ENCODE assay signal across 19 cellular contexts in the genomic region with DNA sequence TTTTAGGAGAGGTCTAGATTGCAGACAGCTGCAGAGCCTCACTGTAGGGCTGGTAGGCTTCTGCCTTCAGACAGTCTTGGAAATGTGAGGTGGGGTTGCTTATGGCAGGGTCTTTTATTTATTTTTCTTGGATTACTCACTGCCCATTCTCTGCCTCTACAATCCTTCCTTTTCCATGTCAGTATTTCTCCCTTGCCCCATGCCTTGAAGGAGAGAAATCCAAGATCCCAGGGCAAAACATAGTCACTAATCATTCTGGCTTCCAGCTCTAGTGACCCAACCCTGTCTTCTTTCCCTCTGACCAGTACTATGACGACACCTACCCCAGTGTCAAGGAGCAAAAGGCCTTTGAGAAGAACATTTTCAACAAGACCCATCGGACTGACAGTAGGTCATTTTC. TPM values are rescaled to one million over a fixed set of nuclear protein-coding genes. Genes with fewer than 3 reads are reported as not detected.
"Had no signal": no experiment of that assay in that cellular context is flagged by ENCODE, and none has a peak within 500 bp of the region (broad histone marks: within the 10 kb centered on the region; RNA-seq: fewer than 3 reads in every experiment).

No MANE protein-coding gene starts in this region.

- H3K27me3 ChIP-seq: body of pancreas, colonic mucosa, esophagus squamous epithelium, heart right ventricle, pancreas, upper lobe of right lung had no signal

- H3K27ac ChIP-seq: body of pancreas, colonic mucosa, esophagus squamous epithelium, heart right ventricle, pancreas, thoracic aorta, upper lobe of right lung had no signal

- H3K9me3 ChIP-seq: body of pancreas, colonic mucosa, esophagus squamous epithelium, heart right ventricle, pancreas, thoracic aorta, upper lobe of right lung had no signal

- DNase-seq: activated CD4-positive, alpha-beta memory T cell treated with anti-CD3 and anti-CD28 coated beads for 36 hours; activated CD4-positive, alpha-beta T cell treated with anti-CD3 and anti-CD28 coated beads for 36 hours; activated gamma-delta T cell treated with Interleukin-2 at 50 U/mL for 16 hours; activated naive CD8-positive, alpha-beta T cell treated with anti-CD3 and anti-CD28 coated beads for 36 hours; activated T-cell treated with anti-CD3 and anti-CD28 coated beads for 4 hours; body of pancreas; central memory CD4-positive, alpha-beta T cell; colonic mucosa; effector CD4-positive, alpha-beta T cell; esophagus squamous epithelium; heart right ventricle; pancreas; stimulated activated naive B cell treated with anti-CD40 and anti-IgM and Interleukin-4, amounts not matched to agents 10 μg/mL and 1 μg/mL and 100 μg/mL, for 72 hours; SW 1271; upper lobe of right lung had no signal

- H3K4me1 ChIP-seq: colonic mucosa had no signal

- H3K4me3 ChIP-seq: body of pancreas, colonic mucosa, esophagus squamous epithelium, heart right ventricle, pancreas, thoracic aorta, upper lobe of right lung had no signal

RNA-seq across cellular contexts. Expression of a gene that starts 22.4 kb away (rescaled TPM):
- total RNA-seq: body of pancreas, renal cortical epithelial cell had no signal

RNA-seq across cellular contexts. Expression of a gene that starts 41.1 kb away (rescaled TPM):
- total RNA-seq: activated CD4-positive, alpha-beta memory T cell treated with anti-CD3 and anti-CD28 coated beads for 36 hours; activated CD4-positive, alpha-beta T cell treated with anti-CD3 and anti-CD28 coated beads for 36 hours; activated naive CD8-positive, alpha-beta T cell treated with anti-CD3 and anti-CD28 coated beads for 36 hours; activated T-helper 1 cell treated with anti-CD3 and anti-CD28 coated beads, Interleukin-12 subunit alpha, Interleukin-12 subunit beta, Interleukin-2, Interleukin-4 antibody, amounts not matched to agents 30 ng/mL and 10 ng/mL and 1 ng/mL, durations not matched to agents 14 hours and 24 hours and 36 hours; T-helper 2 cell treated with Interferon-gamma antibody and Interleukin-4, amounts not matched to agents 100 ng/mL and 5 ng/mL, for 36 hours had no signal
